ENCODE assay signal across 16 cellular contexts in genomic region chr11:82871646-82872045, GRCh38. TPM values are rescaled to one million over a fixed set of nuclear protein-coding genes. Genes with fewer than 3 reads are reported as not detected.
DNase-seq lines count a peak whose midpoint lies in the region; ATAC-seq, FAIRE-seq and TF ChIP-seq lines count a peak whose summit lies in the region.
"Had no signal": no experiment of that assay in that cellular context is flagged by ENCODE, and none has a peak within 500 bp of the region (broad histone marks: within the 10 kb centered on the region; RNA-seq: fewer than 3 reads in every experiment).

No MANE protein-coding gene starts in this region.

- H3K4me3 Mint-ChIP-seq in T-helper 17 cell (no peak overlapping the region), type B pancreatic cell (no peak overlapping the region)
- H3K4me3 Mint-ChIP-seq: CD4-positive, CD25-positive, alpha-beta regulatory T cell; GM23338 had no signal

- no peaks in the 10 kb centered on the region for H3K27me3 ChIP-seq in suprapubic skin
- H3K27me3 ChIP-seq: BLaER1 treated with 17β-estradiol and CSF1 and Interleukin-3, amounts not matched to agents 10 nM and 100 nM had no signal

- H3K4me1 Mint-ChIP-seq in T-helper 17 cell, result peaks cover 30% of the 10 kb centered on the region
- H3K4me1 Mint-ChIP-seq in type B pancreatic cell (ENCODE audit: unreplicated experiment), result peaks cover 20% of the 10 kb centered on the region

- TF ChIP-seq CTCF in AG10803 (conservative IDR thresholded peaks at IDR 0.05; ENCODE audit: low read length) (no peak), type B pancreatic cell (conservative IDR thresholded peaks at IDR 0.05) (no peak), suprapubic skin (IDR thresholded peaks at IDR 0.05) (no peak), D721Med (IDR thresholded peaks at IDR 0.05; ENCODE audit: insufficient read depth, missing control alignments) (no peak)

- H3K36me3 Mint-ChIP-seq in T-helper 17 cell (ENCODE audit: low read depth) (peaks cover 2% of the 10 kb centered on the region), type B pancreatic cell (peaks cover 5% of the 10 kb centered on the region)
- H3K36me3 Mint-ChIP-seq: CD4-positive, CD25-positive, alpha-beta regulatory T cell had no signal

- no peak for ATAC-seq in T-helper 17 cell
- ATAC-seq: GM23338 had no signal

- no peak for TF ChIP-seq EP300 in suprapubic skin (IDR thresholded peaks at IDR 0.05)

- no peak for TF ChIP-seq POLR2A in GM12891 (IDR thresholded peaks at IDR 0.05; ENCODE audit: low read depth, low read length)
- no peak for TF ChIP-seq POLR2A in suprapubic skin (IDR thresholded peaks at IDR 0.05)

- H3K27me3 Mint-ChIP-seq in T-helper 17 cell, result no peaks in the 10 kb centered on the region
- H3K27me3 Mint-ChIP-seq in type B pancreatic cell, result no peaks in the 10 kb centered on the region

- DNase-seq in AG10803 (ENCODE audit: low read depth) (peak; percentile 35), GM12891 (ENCODE audit: insufficient read length, low spot score) (no peak), T-helper 17 cell (no peak), type B pancreatic cell (ENCODE audit: extremely low spot score, unreplicated experiment) (no peak), suprapubic skin (ENCODE audit: low spot score in 2 of 2) (no peak), midbrain (lab: John Stamatoyannopoulos, UW) (no peak), D721Med (ENCODE audit: insufficient read length, low spot score) (no peak)
- DNase-seq: Calu3; CD4-positive, CD25-positive, alpha-beta regulatory T cell; DMS79; GDM1; H7 had no signal

- H3K9me3 Mint-ChIP-seq in type B pancreatic cell, result no peaks in the 10 kb centered on the region

- H3K4me1 ChIP-seq in suprapubic skin, result peaks cover 45% of the 10 kb centered on the region

- peak overlapping the region; percentile 1 for H3K27ac Mint-ChIP-seq in T-helper 17 cell
- H3K27ac Mint-ChIP-seq in type B pancreatic cell, result peak overlapping the region; percentile 7
- H3K27ac Mint-ChIP-seq: CD4-positive, CD25-positive, alpha-beta regulatory T cell; GM23338 had no signal

- 92% methylated on average over 2 of the region's 2 CpGs for WGBS in suprapubic skin

- no peaks in the 10 kb centered on the region for H3K36me3 ChIP-seq in suprapubic skin

- H3K27ac ChIP-seq in suprapubic skin, result no peak overlapping the region
- H3K27ac ChIP-seq: BLaER1 treated with 17β-estradiol and CSF1 and Interleukin-3, amounts not matched to agents 10 nM and 100 nM had no signal

- H3K9me3 ChIP-seq in T-helper 17 cell (ENCODE audit: control insufficient read depth, low read length, poor library complexity, severe bottlenecking) (no peaks in the 10 kb centered on the region), suprapubic skin (no peaks in the 10 kb centered on the region)

- H3K4me3 ChIP-seq in AG10803 (ENCODE audit: low read length) (no peak overlapping the region), suprapubic skin (no peak overlapping the region)
- H3K4me3 ChIP-seq: BLaER1 treated with 17β-estradiol and CSF1 and Interleukin-3, amounts not matched to agents 10 nM and 100 nM; GM23338 had no signal

- FAIRE-seq in GM12891 (lab: Jason Lieb, UNC), result peak; percentile 28
- FAIRE-seq in D721Med (lab: Jason Lieb, UNC), result no peak
- FAIRE-seq: A204.1, HTR-8/SVneo had no signal

TF ChIP-seq in GM12891, 5 proteins besides CTCF, POLR2A, EP300 and RAD21:
- TF ChIP-seq TAF1 (IDR thresholded peaks at IDR 0.05; ENCODE audit: low read depth, low read length) (no peak), POU2F2 (IDR thresholded peaks at IDR 0.05; ENCODE audit: low read depth, low read length) (no peak), SPI1 (IDR thresholded peaks at IDR 0.05; ENCODE audit: low read depth, low read length) (no peak), POLR2AphosphoS5 (IDR thresholded peaks at IDR 0.05; ENCODE audit: low read depth, low read length) (no peak), PAX5 (IDR thresholded peaks at IDR 0.05; ENCODE audit: insufficient read depth, low read length, severe bottlenecking) (no peak)
TF ChIP-seq in GM12891: peak in this region for 0.

RNA-seq across cellular contexts. Expression of gene PRCP, which starts 28.6 kb away (rescaled TPM):
- 17.2 TPM for polyA plus RNA-seq in GM12891 (2012; ENCODE audit: low read depth, missing spikeins)
- total RNA-seq in T-helper 17 cell, result 10 to 100 TPM; 23.0 to 28.7 TPM
- 61.1 and 77.5 TPM in 2 replicates for total RNA-seq in type B pancreatic cell (ENCODE audit: low replicate concordance)
- total RNA-seq in suprapubic skin, result 10 to 100 TPM; 36.0 to 50.9 (median 50.4) TPM

RNA-seq across cellular contexts. Expression of gene DDIAS, which starts 29.9 kb away (rescaled TPM):
- 2.9 TPM for polyA plus RNA-seq in GM12891 (2012; ENCODE audit: low read depth, missing spikeins)
- total RNA-seq in T-helper 17 cell (under 1 TPM; 0.47 to 0.52 TPM), type B pancreatic cell (ENCODE audit: low replicate concordance) (4.4 and 7.6 TPM in 2 replicates), suprapubic skin (1 to 10 TPM; 1.5 to 5.7 (median 4.1) TPM)
